1 cellular context compared by ENCODE assay signal in the genomic region with DNA sequence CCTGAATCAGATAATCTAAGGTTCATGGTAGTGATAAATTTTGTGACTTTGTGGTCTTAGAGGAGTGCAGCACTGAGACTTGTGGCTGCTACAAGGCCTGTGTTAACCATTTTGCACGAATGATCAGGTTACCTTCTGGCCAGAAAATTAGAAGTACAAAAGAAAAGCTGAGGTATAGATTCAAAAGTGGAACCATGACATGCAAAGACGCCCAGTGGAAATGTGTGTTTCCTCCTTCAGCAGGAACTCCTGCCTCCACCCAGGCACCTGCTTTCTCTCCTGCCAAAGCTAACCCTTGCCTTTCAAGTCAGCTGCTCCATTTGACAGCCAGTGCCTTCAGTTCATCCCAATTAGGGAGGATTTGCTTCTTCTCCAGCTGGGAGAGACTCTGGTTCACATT.
TF ChIP-seq lines count a peak whose summit lies in the region.

No MANE protein-coding gene starts in this region.

TF ChIP-seq in GM12891, 5 proteins besides CTCF, POLR2A, EP300 and RAD21:
- no peak for TF ChIP-seq SPI1 (IDR thresholded peaks at IDR 0.05; ENCODE audit: low read depth, low read length)
- TF ChIP-seq POLR2AphosphoS5 (IDR thresholded peaks at IDR 0.05; ENCODE audit: low read depth, low read length) = no peak
- TF ChIP-seq POU2F2 (IDR thresholded peaks at IDR 0.05; ENCODE audit: low read depth, low read length) = no peak
- TF ChIP-seq TAF1 (IDR thresholded peaks at IDR 0.05; ENCODE audit: low read depth, low read length) = no peak
- TF ChIP-seq PAX5 (IDR thresholded peaks at IDR 0.05; ENCODE audit: insufficient read depth, low read length, severe bottlenecking) = no peak
